10 cellular contexts compared by ENCODE assay signal in genomic region chr9:114004221-114004716, GRCh38.
DNase-seq lines count a peak whose midpoint lies in the region; ATAC-seq, FAIRE-seq and TF ChIP-seq lines count a peak whose summit lies in the region.
"Had no signal": no experiment of that assay in that cellular context is flagged by ENCODE, and none has a peak within 500 bp of the region (broad histone marks: within the 10 kb centered on the region; RNA-seq: fewer than 3 reads in every experiment).

No MANE protein-coding gene starts in this region.

- H3K27ac ChIP-seq in adrenal gland = peak overlapping the region in 3 of 5 donors; percentile 37 to 79 (median 52)

- H3K36me3 ChIP-seq in adrenal gland (replicated peaks in 1 of 2) = peaks cover 0 to 16% of the 10 kb centered on the region in 2 donors
- H3K36me3 ChIP-seq: transverse colon had no signal

- H3K27me3 Mint-ChIP-seq in progenitor cell of endocrine pancreas = no peaks in the 10 kb centered on the region

- intact Hi-C loops in adrenal gland (cut with DNase I) = no loop called here
- intact Hi-C loops in cardiac septum (cut with DNase I) = loop anchor here (1.0 kb wide), 1 partner anchor 10 kb away; no protein-coding TSS in a partner anchor

- H3K9me3 ChIP-seq in adrenal gland (replicated peaks in 1 of 3) = no peaks in the 10 kb centered on the region
- H3K9me3 ChIP-seq: transverse colon had no signal

- no peak overlapping the region for H3K4me3 Mint-ChIP-seq in progenitor cell of endocrine pancreas (ENCODE audit: low read depth)

- H3K4me1 Mint-ChIP-seq in progenitor cell of endocrine pancreas (ENCODE audit: low read depth) = peaks cover 2% of the 10 kb centered on the region

- FAIRE-seq in GM12892 (lab: Jason Lieb, UNC) = no peak

- H3K27ac Mint-ChIP-seq in progenitor cell of endocrine pancreas = peak overlapping the region; percentile 85

- H3K9me3 Mint-ChIP-seq in progenitor cell of endocrine pancreas (ENCODE audit: low read depth) = no peaks in the 10 kb centered on the region

- no peak for ATAC-seq in HG02970 (IDR thresholded peaks at IDR 0.05; ENCODE audit: low FRiP score, unreplicated experiment)

- TF ChIP-seq CTCF in adrenal gland (IDR thresholded peaks at IDR 0.05) (no peak), progenitor cell of endocrine pancreas (IDR thresholded peaks at IDR 0.05; ENCODE audit: unreplicated experiment) (no peak), GM13976 (IDR thresholded peaks at IDR 0.05; ENCODE audit: borderline replicate concordance, control extremely low read depth, extremely low read depth, insufficient read depth, missing control alignments) (no peak)

- no peak for TF ChIP-seq POLR2A in adrenal gland (IDR thresholded peaks at IDR 0.05)
- TF ChIP-seq POLR2A in GM12892 (IDR thresholded peaks at IDR 0.05; ENCODE audit: low read depth, low read length) = no peak

- in situ Hi-C loops in GM13976 (cut with MboI; ENCODE audit: low sequenced_read_pairs, unreplicated experiment) = no loop called here

- peak; percentile 95 to 96 for DNase-seq in Kasumi-1 (lab: John Stamatoyannopoulos, UW)
- peak; percentile 46 to 79 (median 60) for DNase-seq in adrenal gland
- DNase-seq in cardiac septum (ENCODE audit: low spot score) = peak; percentile 85
- DNase-seq in progenitor cell of endocrine pancreas (ENCODE audit: low spot score, unreplicated experiment) = no peak
- no peak for DNase-seq in activated gamma-delta T cell treated with Interleukin-2 at 50 U/mL for 16 hours
- DNase-seq in GM13976 (ENCODE audit: low spot score) = no peak
- DNase-seq in GM12892 (ENCODE audit: insufficient read length) = no peak
- DNase-seq: DND-41, transverse colon had no signal

- no peaks in the 10 kb centered on the region for H3K27me3 ChIP-seq in adrenal gland
- H3K27me3 ChIP-seq: transverse colon had no signal

- 46 to 63% (median 57%) methylated on average over 15 of the region's 15 CpGs for WGBS in adrenal gland, 4 donors

- H3K4me1 ChIP-seq in adrenal gland (replicated peaks in 1 of 2) = peaks cover 0 to 4% of the 10 kb centered on the region in 2 donors

- no peak overlapping the region for H3K4me3 ChIP-seq in adrenal gland
- H3K4me3 ChIP-seq: transverse colon had no signal

- H3K36me3 Mint-ChIP-seq in progenitor cell of endocrine pancreas (ENCODE audit: insufficient read depth) = peaks cover 21% of the 10 kb centered on the region

Comparison
In these comparisons a context has a peak if more than half of its experiments do, and no peak if none do; other contexts are left out.
1. DNase-seq: peak in Kasumi-1 (2 of 2), adrenal gland (7 of 7) and cardiac septum (single experiment); none in progenitor cell of endocrine pancreas (single experiment), activated gamma-delta T cell treated with Interleukin-2 at 50 U/mL for 16 hours (single experiment), GM13976 (single experiment) and GM12892 (single experiment).